In genomic region chr15:68056097-68056865, GRCh38 we compare ENCODE assay signal across 9 cellular contexts. TPM values are rescaled to one million over a fixed set of nuclear protein-coding genes. Genes with fewer than 3 reads are reported as not detected.
A peak's percentile ranks its signal among the peaks of the same experiment; 100 is the strongest.
DNase-seq lines count a peak whose midpoint lies in the region; ATAC-seq and TF ChIP-seq lines count a peak whose summit lies in the region.
"Had no signal": no experiment of that assay in that cellular context is flagged by ENCODE, and none has a peak within 500 bp of the region (broad histone marks: within the 10 kb centered on the region; RNA-seq: fewer than 3 reads in every experiment).

No MANE protein-coding gene starts in this region.

- peaks cover 18% of the 10 kb centered on the region for H3K27me3 Mint-ChIP-seq in stimulated activated naive CD8-positive, alpha-beta T cell treated with anti-CD3 and anti-CD28 coated beads, Interleukin-15, amount 100 ng/mL, for 72 hours

- no peak for DNase-seq in SK-N-SH
- no peak for DNase-seq in right cardiac atrium
- no peak for DNase-seq in stimulated activated naive CD8-positive, alpha-beta T cell treated with anti-CD3 and anti-CD28 coated beads, Interleukin-15, amount 100 ng/mL, for 72 hours
- DNase-seq in NCI-H524 (lab: John Stamatoyannopoulos, UW) = no peak
- no peak for DNase-seq in activated naive CD4-positive, alpha-beta T cell (lab: John Stamatoyannopoulos, UW)
- DNase-seq: 8988T had no signal

- peak overlapping the region in 1 of 2 donors; percentile 16 for H3K27ac Mint-ChIP-seq in stimulated activated naive CD8-positive, alpha-beta T cell treated with anti-CD3 and anti-CD28 coated beads, Interleukin-15, amount 100 ng/mL, for 72 hours

- H3K27ac ChIP-seq in SK-N-SH (ENCODE audit: low read depth in 2 of 2, low read length in 1 of 2) (no peak overlapping the region), right cardiac atrium (ENCODE audit: low read length) (no peak overlapping the region)

- H3K9me3 ChIP-seq in SK-N-SH (no peaks in the 10 kb centered on the region), right cardiac atrium (ENCODE audit: control insufficient read depth, low read length) (no peaks in the 10 kb centered on the region)

- no peaks in the 10 kb centered on the region for H3K9me2 ChIP-seq in SK-N-SH

- H3K27me3 ChIP-seq in SK-N-SH (ENCODE audit: insufficient read depth) (no peaks in the 10 kb centered on the region), right cardiac atrium (ENCODE audit: control insufficient read depth, insufficient read depth) (no peaks in the 10 kb centered on the region)

- peak overlapping the region; percentile 84; the same call in 1 of the 2 replicates for H3K9ac ChIP-seq in SK-N-SH

- peaks cover 2% of the 10 kb centered on the region for H3F3A ChIP-seq in SK-N-SH (replicated peaks; ENCODE audit: insufficient read depth)

- H3K4me3 ChIP-seq in SK-N-SH (ENCODE audit: low read depth in 2 of 2, low read length in 1 of 2) = peak overlapping the region; percentile 84 to 88; a peak in 2 of 4 replicates
- H3K4me3 ChIP-seq in WI38 (ENCODE audit: low read depth, low read length) = peak overlapping the region; percentile 91
- H3K4me3 ChIP-seq in right cardiac atrium (ENCODE audit: low read length) = peak overlapping the region; percentile 98

- H3K4me1 Mint-ChIP-seq in stimulated activated naive CD8-positive, alpha-beta T cell treated with anti-CD3 and anti-CD28 coated beads, Interleukin-15, amount 100 ng/mL, for 72 hours = peaks cover 59% of the 10 kb centered on the region

- no peaks in the 10 kb centered on the region for H3K9me3 Mint-ChIP-seq in stimulated activated naive CD8-positive, alpha-beta T cell treated with anti-CD3 and anti-CD28 coated beads, Interleukin-15, amount 100 ng/mL, for 72 hours

- H3K79me2 ChIP-seq in SK-N-SH (ENCODE audit: insufficient read depth) = peaks cover 72% of the 10 kb centered on the region

- ATAC-seq in SK-N-SH treated with all-trans-retinoic acid at 6 μM for 48 hours (no peak), right cardiac atrium (no peak), GM18519 (IDR thresholded peaks at IDR 0.05; ENCODE audit: low FRiP score, unreplicated experiment) (no peak)
- no peak for ATAC-seq in stimulated activated naive CD8-positive, alpha-beta T cell treated with anti-CD3 and anti-CD28 coated beads, Interleukin-15, amount 100 ng/mL, for 72 hours

- TF ChIP-seq RAD21 in SK-N-SH (IDR thresholded peaks at IDR 0.05; ENCODE audit: low read length) = no peak

- peak overlapping the region; percentile 44 to 97 for H3K4me3 Mint-ChIP-seq in stimulated activated naive CD8-positive, alpha-beta T cell treated with anti-CD3 and anti-CD28 coated beads, Interleukin-15, amount 100 ng/mL, for 72 hours

- POLR2A ChIA-PET in SK-N-SH (lab: Yijun Ruan, JAX) = interaction anchor here (0.6 kb wide), 1 partner anchor 42 kb away, joined by 3 read pairs; no protein-coding TSS in a partner anchor

- no peak for TF ChIP-seq EP300 in SK-N-SH (IDR thresholded peaks at IDR 0.05; ENCODE audit: borderline replicate concordance in 1 of 2, low read depth in 1 of 2, low read length in 1 of 2)

- H4K20me1 ChIP-seq in SK-N-SH (ENCODE audit: insufficient read depth) = peaks cover 56% of the 10 kb centered on the region

- 56% methylated on average over 5 of the region's 5 CpGs for WGBS in SK-N-SH (ENCODE audit: low lambda C conversion rate)
- 42% methylated on average over 5 of the region's 5 CpGs for WGBS in right cardiac atrium

- no peak overlapping the region for H2AFZ ChIP-seq in SK-N-SH (ENCODE audit: low read depth)

- H3K36me3 ChIP-seq in SK-N-SH (replicated peaks in 1 of 2; ENCODE audit: control insufficient read depth in 1 of 2, insufficient read depth in 2 of 2, low read length in 1 of 2) = no peaks in the 10 kb centered on the region

- CTCF ChIA-PET in SK-N-SH (lab: Yijun Ruan, JAX) = interaction anchor here (0.7 to 3.3 kb wide), 5 partner anchors 8 to 197 kb away, joined by 3 to 18 read pairs (median 3); no protein-coding TSS in a partner anchor

- intact Hi-C loops in right cardiac atrium (cut with DNase I) = loop anchor here in 2 of 4 donors (10.0 kb wide), 1 partner anchor 99 kb away; no protein-coding TSS in a partner anchor

- H3K4me2 ChIP-seq in SK-N-SH = peak overlapping the region; percentile 92

- no peak for TF ChIP-seq CTCF in SK-N-SH (IDR thresholded peaks at IDR 0.05)
- TF ChIP-seq CTCF in WI38 (IDR thresholded peaks at IDR 0.05; ENCODE audit: low read depth, low read length) = no peak

- H3K4me1 ChIP-seq in SK-N-SH (ENCODE audit: control insufficient read depth in 1 of 2, insufficient read depth in 2 of 2, low read depth in 1 of 2, low read length in 1 of 2) (peaks cover 0 to 12% of the 10 kb centered on the region in 2 experiments; a peak in 3 of 4 replicates), right cardiac atrium (ENCODE audit: control insufficient read depth, insufficient read depth, low read length) (peaks cover 5% of the 10 kb centered on the region)

TF ChIP-seq in SK-N-SH, 30 proteins besides CTCF, POLR2A, EP300 and RAD21:
- TF ChIP-seq TEAD4 (IDR thresholded peaks at IDR 0.05; ENCODE audit: borderline replicate concordance, insufficient read depth) (no peak), GATA2 (CRISPR knock-in tag; IDR thresholded peaks at IDR 0.05) (no peak), RCOR1 (IDR thresholded peaks at IDR 0.05; ENCODE audit: low read length) (no peak), TAF1 (IDR thresholded peaks at IDR 0.05; ENCODE audit: borderline replicate concordance, low read depth, low read length) (no peak), USF2 (IDR thresholded peaks at IDR 0.05; ENCODE audit: borderline replicate concordance, low read depth, low read length) (no peak), PBX3 (IDR thresholded peaks at IDR 0.05) (0 out of 2 replicates have a peak, but pooled peaks have one; percentile 9)
TF ChIP-seq in SK-N-SH: peak in this region for 1.

TF ChIP-seq in SK-N-SH treated with all-trans-retinoic acid at 6 μM for 48 hours, 23 proteins besides CTCF, POLR2A, EP300 and RAD21:
- TF ChIP-seq SNAI2 (CRISPR knock-in tag; IDR thresholded peaks at IDR 0.05) (no peak), OSR1 (CRISPR knock-in tag; IDR thresholded peaks at IDR 0.05) (no peak), TSHZ2 (CRISPR knock-in tag; IDR thresholded peaks at IDR 0.05) (no peak)
TF ChIP-seq in SK-N-SH treated with all-trans-retinoic acid at 6 μM for 48 hours: peak in this region for 0.

RNA-seq across cellular contexts. Expression of gene PIAS1, which starts 2.2 kb away (rescaled TPM):
- polyA plus RNA-seq in SK-N-SH (2012; rRNA removed) (9.0 and 9.8 TPM in 2 replicates), right cardiac atrium (8.7 TPM)
- polyA plus RNA-seq in SK-N-SH (2012; cell fraction: cytosol; rRNA removed) = 7.7 and 8.8 TPM in 2 replicates
- polyA plus RNA-seq in SK-N-SH (2012; cell fraction: nucleus; rRNA removed) = 30.9 and 32.1 TPM in 2 replicates
- 10 to 100 TPM; 34.1 to 38.2 (median 35.9) TPM for total RNA-seq in right cardiac atrium
